In genomic region chr3:65603631-65604030, GRCh38 we compare ENCODE assay signal across 35 cellular contexts.
"Had no signal": no experiment of that assay in that cellular context is flagged by ENCODE, and none has a peak within 500 bp of the region (broad histone marks: within the 10 kb centered on the region; RNA-seq: fewer than 3 reads in every experiment).

No MANE protein-coding gene starts in this region.

- H3K9me3 ChIP-seq: MG63 had no signal

- H3K4me3 ChIP-seq: MG63 had no signal

- H3K27me3 ChIP-seq: MG63 had no signal

- H3K36me3 ChIP-seq: MG63 had no signal

- DNase-seq: Karpas-422, Kasumi-1, MG63, MM.1S, MV-4-11, NCI-H1048, NCI-H1092, NCI-H1092 treated with DMSO at 0.1 percent for 48 hours, NCI-H1105, NCI-H1105 treated with DMSO at 0.1 percent for 48 hours, NCI-H1417, NCI-H1417 treated with DMSO at 0.1 percent for 48 hours, NCI-H1436, NCI-H1436 treated with DMSO at 0.1 percent for 48 hours, NCI-H146, NCI-H1694, NCI-H1694 treated with DMSO at 0.1 percent for 48 hours, NCI-H187, NCI-H187 treated with DMSO at 0.1 percent for 48 hours, NCI-H1930, NCI-H2029, NCI-H2029 treated with DMSO at 0.1 percent for 48 hours, NCI-H2081, NCI-H2081 treated with DMSO at 0.1 percent for 48 hours, NCI-H2107, NCI-H2171, NCI-H2171 treated with DMSO at 0.1 percent for 48 hours, NCI-H2227 treated with DMSO at 0.1 percent for 48 hours, NCI-H226, NCI-H345, NCI-H446, NCI-H446 treated with DMSO at 0.1 percent for 48 hours, NCI-H510A, NCI-H510A treated with DMSO at 0.1 percent for 48 hours, NCI-H524 had no signal
